ENCODE assay signal across 8 cellular contexts in genomic region chr9:2018162-2018643, GRCh38. TPM values are rescaled to one million over a fixed set of nuclear protein-coding genes. Genes with fewer than 3 reads are reported as not detected.
DNase-seq lines count a peak whose midpoint lies in the region; ATAC-seq, FAIRE-seq and TF ChIP-seq lines count a peak whose summit lies in the region.

No MANE protein-coding gene starts in this region.

- DNase-seq in GM12865 (ENCODE audit: low read depth) (no peak), RWPE2 (ENCODE audit: low spot score) (no peak), epithelial cell of esophagus (ENCODE audit: low read depth) (peak; percentile 8), pancreas (peak in 1 of 6 donors; percentile 25), SHP77 treated with DMSO at 0.1 percent for 48 hours (lab: John Stamatoyannopoulos, UW) (no peak), COLO829 (ENCODE audit: low spot score) (no peak)

- TF ChIP-seq CTCF in GM12865 (IDR thresholded peaks at IDR 0.05; ENCODE audit: insufficient read depth, low read depth, low read length, missing control alignments) (no peak), RWPE2 (IDR thresholded peaks at IDR 0.05; ENCODE audit: poor library complexity, severe bottlenecking) (no peak), epithelial cell of esophagus (IDR thresholded peaks at IDR 0.05; ENCODE audit: insufficient read depth, low read depth, low read length, missing control alignments) (no peak), pancreas (IDR thresholded peaks at IDR 0.05) (no peak)

- H3K27ac ChIP-seq in RWPE2 (ENCODE audit: poor library complexity, severe bottlenecking) (peak overlapping the region; percentile 77), pancreas (peak overlapping the region; percentile 91 to 98 (median 94))

- H3K27me3 ChIP-seq in RWPE2 (ENCODE audit: insufficient read depth, poor library complexity, severe bottlenecking) (no peaks in the 10 kb centered on the region), pancreas (no peaks in the 10 kb centered on the region)

- WGBS in pancreas, 2 donors: 3 to 4% methylated on average over 7 of the region's 7 CpGs

- H3K4me3 ChIP-seq in GM12865 (ENCODE audit: low read depth, low read length) (peak overlapping the region; percentile 76), RWPE2 (ENCODE audit: severe bottlenecking) (peak overlapping the region; percentile 62), epithelial cell of esophagus (ENCODE audit: low read length) (peak overlapping the region; percentile 85), pancreas (peak overlapping the region; percentile 73 to 79 (median 74))

- ATAC-seq in RWPE2 (ENCODE audit: low read depth): no peak
- ATAC-seq in pancreas: no peak
- ATAC-seq in HG03139 (IDR thresholded peaks at IDR 0.05; ENCODE audit: unreplicated experiment): no peak
- no peak for ATAC-seq in HG02852 (IDR thresholded peaks at IDR 0.05; ENCODE audit: unreplicated experiment)

- no peak for FAIRE-seq in pancreas (lab: Jason Lieb, UNC)

- intact Hi-C loops in pancreas (cut with DNase I): no loop called here

- H3K9me3 ChIP-seq in RWPE2 (ENCODE audit: severe bottlenecking): no peaks in the 10 kb centered on the region
- H3K9me3 ChIP-seq in pancreas: no peaks in the 10 kb centered on the region

- H3K36me3 ChIP-seq in RWPE2 (ENCODE audit: low read depth) (no peaks in the 10 kb centered on the region), pancreas (no peaks in the 10 kb centered on the region)

- H3K4me1 ChIP-seq in RWPE2 (ENCODE audit: insufficient read depth, poor library complexity, severe bottlenecking) (peaks cover 5% of the 10 kb centered on the region), pancreas (peaks cover 27 to 45% (median 29%) of the 10 kb centered on the region in 3 donors)

RNA-seq across cellular contexts. Expression of gene SMARCA2, which starts 3.1 kb away (rescaled TPM):
- 10 to 100 TPM; 55.3 to 91.4 (median 70.3) TPM for total RNA-seq in pancreas
- 10 to 100 TPM; 21.7 to 55.2 TPM for polyA plus RNA-seq in pancreas
